1 cellular context compared by ENCODE assay signal in genomic region chr17:17710728-17711541, GRCh38.
TF ChIP-seq lines count a peak whose summit lies in the region.

No MANE protein-coding gene starts in this region.

TF ChIP-seq in HEK293, 187 proteins besides CTCF, POLR2A, EP300 and RAD21 (continued from another document and continues in another):
- no peak for TF ChIP-seq REST (tag by site-specific recombination; IDR thresholded peaks at IDR 0.05)
- TF ChIP-seq REPIN1 (tag by site-specific recombination; IDR thresholded peaks at IDR 0.05; ENCODE audit: low read depth): no peak
- no peak for TF ChIP-seq ZNF211 (tag by site-specific recombination; IDR thresholded peaks at IDR 0.05; ENCODE audit: low read depth)
- peak; percentile 91 for TF ChIP-seq ZFHX2 (tag by site-specific recombination; conservative IDR thresholded peaks at IDR 0.05)
- no peak for TF ChIP-seq ZSCAN4 (tag by site-specific recombination; IDR thresholded peaks at IDR 0.05)
- TF ChIP-seq ZNF600 (tag by site-specific recombination; IDR thresholded peaks at IDR 0.05): 0 out of 2 replicates have a peak, but pooled peaks have one; percentile 7
- TF ChIP-seq PRDM10 (tag by site-specific recombination; IDR thresholded peaks at IDR 0.05): peak; percentile 68
- peak; percentile 43; the same call in 1 of the 2 replicates for TF ChIP-seq ZNF585B (tag by site-specific recombination; IDR thresholded peaks at IDR 0.05)
- no peak for TF ChIP-seq ZNF311 (tag by site-specific recombination; IDR thresholded peaks at IDR 0.05; ENCODE audit: borderline replicate concordance)
- TF ChIP-seq ZNF670 (tag by site-specific recombination; IDR thresholded peaks at IDR 0.05; ENCODE audit: low read depth): no peak
- peak; percentile 62 for TF ChIP-seq ZNF341 (tag by site-specific recombination; IDR thresholded peaks at IDR 0.05; ENCODE audit: low read depth)
- TF ChIP-seq KLF8 (tag by site-specific recombination; IDR thresholded peaks at IDR 0.05): peak; percentile 30; the same call in 1 of the 2 replicates
- TF ChIP-seq BCL11A (tag by site-specific recombination; IDR thresholded peaks at IDR 0.05; ENCODE audit: low read depth): no peak
- peak; percentile 81 for TF ChIP-seq EGR2 (tag by site-specific recombination; IDR thresholded peaks at IDR 0.05; ENCODE audit: low read depth)
- no peak for TF ChIP-seq ATF2 (tag by site-specific recombination; IDR thresholded peaks at IDR 0.05; ENCODE audit: low read depth)
- no peak for TF ChIP-seq AEBP2 (tag by site-specific recombination; IDR thresholded peaks at IDR 0.05; ENCODE audit: borderline replicate concordance)
- TF ChIP-seq TSHZ1 (tag by site-specific recombination; IDR thresholded peaks at IDR 0.05; ENCODE audit: borderline replicate concordance): no peak
- TF ChIP-seq GLI2 (tag by site-specific recombination; IDR thresholded peaks at IDR 0.05; ENCODE audit: borderline replicate concordance, low read depth): no peak
- TF ChIP-seq ZNF664 (tag by site-specific recombination; IDR thresholded peaks at IDR 0.05): no peak
- TF ChIP-seq PRDM1 (tag by site-specific recombination; IDR thresholded peaks at IDR 0.05): no peak
- peak; percentile 78 for TF ChIP-seq ZNF335 (tag by site-specific recombination; conservative IDR thresholded peaks at IDR 0.05)
- TF ChIP-seq ZNF768 (tag by site-specific recombination; IDR thresholded peaks at IDR 0.05): peak; percentile 98
- no peak for TF ChIP-seq ZNF169 (tag by site-specific recombination; IDR thresholded peaks at IDR 0.05)
- TF ChIP-seq ZNF221 (tag by site-specific recombination; IDR thresholded peaks at IDR 0.05; ENCODE audit: borderline replicate concordance): no peak
- peak; percentile 54; the same call in 1 of the 2 replicates for TF ChIP-seq ZNF76 (tag by site-specific recombination; IDR thresholded peaks at IDR 0.05; ENCODE audit: borderline replicate concordance, low read depth)
- no peak for TF ChIP-seq ZNF621 (tag by site-specific recombination; IDR thresholded peaks at IDR 0.05)
- TF ChIP-seq ZNF18 (tag by site-specific recombination; IDR thresholded peaks at IDR 0.05): no peak
- TF ChIP-seq ZNF548 (tag by site-specific recombination; IDR thresholded peaks at IDR 0.05): no peak
- peak; percentile 94 for TF ChIP-seq PATZ1 (tag by site-specific recombination; IDR thresholded peaks at IDR 0.05)
- no peak for TF ChIP-seq ZNF362 (tag by site-specific recombination; IDR thresholded peaks at IDR 0.05)
- no peak for TF ChIP-seq ZNF837 (tag by site-specific recombination; IDR thresholded peaks at IDR 0.05)
- TF ChIP-seq ZBTB20 (tag by site-specific recombination; IDR thresholded peaks at IDR 0.05): peak; percentile 70; the same call in 1 of the 2 replicates
- no peak for TF ChIP-seq ZNF416 (tag by site-specific recombination; IDR thresholded peaks at IDR 0.05)
